13 cellular contexts compared by ENCODE assay signal in genomic region chr10:12243860-12244620, GRCh38. TPM values are rescaled to one million over a fixed set of nuclear protein-coding genes. Genes with fewer than 3 reads are reported as not detected.
DNase-seq lines count a peak whose midpoint lies in the region; ATAC-seq, FAIRE-seq and TF ChIP-seq lines count a peak whose summit lies in the region.
"Had no signal": no experiment of that assay in that cellular context is flagged by ENCODE, and none has a peak within 500 bp of the region (broad histone marks: within the 10 kb centered on the region; RNA-seq: fewer than 3 reads in every experiment).

No MANE protein-coding gene starts in this region.

- H3K4me1 ChIP-seq in OCI-LY3 (ENCODE audit: low read length) (peaks cover 33% of the 10 kb centered on the region), HepG2 (ENCODE audit: insufficient read depth, low read length) (peaks cover 4% of the 10 kb centered on the region), smooth muscle cell (ENCODE audit: low read depth) (peaks cover 4% of the 10 kb centered on the region)

- peak; percentile 89 for DNase-seq in CD1c-positive myeloid dendritic cell (ENCODE audit: extremely low spot score)
- DNase-seq in HepG2 (ENCODE audit: low spot score): no peak
- no peak for DNase-seq in smooth muscle cell (lab: John Stamatoyannopoulos, UW; ENCODE audit: unreplicated experiment)
- DNase-seq in HuH-7 (ENCODE audit: low spot score): no peak
- DNase-seq: MG63, PC-9, WERI-Rb-1 had no signal

- no peak for TF ChIP-seq RAD21 in HepG2 (CRISPR knock-in tag; IDR thresholded peaks at IDR 0.05)

- CTCF ChIA-PET in HepG2 (lab: Yijun Ruan, JAX; ENCODE audit: low intra/inter-chr PET ratio, low total read pairs): no interaction called here

- in situ Hi-C loops in HepG2 (cut with HindIII; ENCODE audit: extremely low pct_ligation_motif_present, low pct_unique_long_range_greater_than_20kb): no loop called here

- TF ChIP-seq CTCF in OCI-LY3 (IDR thresholded peaks at IDR 0.05; ENCODE audit: low read depth, low read length) (no peak), HepG2 (CRISPR knock-in tag; IDR thresholded peaks at IDR 0.05) (no peak), smooth muscle cell (IDR thresholded peaks at IDR 0.05; ENCODE audit: borderline replicate concordance, insufficient read depth, poor library complexity, severe bottlenecking) (no peak)

- peaks cover 4% of the 10 kb centered on the region for H3F3A ChIP-seq in smooth muscle cell (ENCODE audit: low read depth)

- H3K9ac ChIP-seq in OCI-LY3 (ENCODE audit: low read length) (no peak overlapping the region), HepG2 (ENCODE audit: insufficient read depth, low read depth, low read length) (no peak overlapping the region), smooth muscle cell (ENCODE audit: low read depth) (no peak overlapping the region)

- peak; percentile 51 for ATAC-seq in GM21360 (IDR thresholded peaks at IDR 0.05; ENCODE audit: unreplicated experiment)
- ATAC-seq in HepG2: no peak
- ATAC-seq in SK-N-SH treated with all-trans-retinoic acid at 6 μM for 48 hours: no peak
- ATAC-seq in HG02763 (IDR thresholded peaks at IDR 0.05; ENCODE audit: unreplicated experiment): no peak

- no peak for FAIRE-seq in HepG2 (lab: Jason Lieb, UNC)
- FAIRE-seq: endometrium, GM12892 had no signal

- TSS peak; percentile 37 for BruUV-seq in HepG2 (replicated peaks; lab: Mats Ljungman, UMichigan)

- H3K4me2 ChIP-seq in OCI-LY3 (ENCODE audit: low read length): peak overlapping the region; percentile 8; the same call in 1 of the 2 replicates
- H3K4me2 ChIP-seq in HepG2 (ENCODE audit: low read depth, low read length): no peak overlapping the region
- H3K4me2 ChIP-seq in smooth muscle cell: no peak overlapping the region
- H3K4me2 ChIP-seq: PC-9 had no signal

- WGBS in HepG2 (ENCODE audit: low lambda C conversion rate): 98% methylated on average over 18 of the region's 18 CpGs
- 94% methylated on average over 18 of the region's 18 CpGs for WGBS in smooth muscle cell (ENCODE audit: low lambda C conversion rate)

- peaks cover 16% of the 10 kb centered on the region; the same call in 1 of the 2 replicates for H4K20me1 ChIP-seq in OCI-LY3 (ENCODE audit: insufficient read depth, low read length)
- no peaks in the 10 kb centered on the region for H4K20me1 ChIP-seq in HepG2 (ENCODE audit: insufficient read depth, low read length)
- no peaks in the 10 kb centered on the region for H4K20me1 ChIP-seq in smooth muscle cell (ENCODE audit: low read depth)

- no peak for TF ChIP-seq EP300 in HepG2 (IDR thresholded peaks at IDR 0.05; ENCODE audit: low read depth in 2 of 2, low read length in 2 of 2)
- TF ChIP-seq EP300 in HepG2 (CRISPR knock-in tag; IDR thresholded peaks at IDR 0.05; ENCODE audit: borderline replicate concordance): no peak

- H3K79me2 ChIP-seq in OCI-LY3 (ENCODE audit: low read length) (peaks cover 11% of the 10 kb centered on the region), HepG2 (ENCODE audit: insufficient read depth, low read length) (peaks cover 3% of the 10 kb centered on the region), smooth muscle cell (ENCODE audit: low read depth) (no peaks in the 10 kb centered on the region)

- POLR2A ChIA-PET in HepG2 (lab: Yijun Ruan, JAX): no interaction called here

- intact Hi-C loops in HepG2 (cut with micrococcal nuclease; ENCODE audit: unreplicated experiment): no loop called here

- H3K27me3 ChIP-seq in OCI-LY3 (ENCODE audit: low read depth, low read length) (no peaks in the 10 kb centered on the region), HepG2 (ENCODE audit: control insufficient read depth in 1 of 2, insufficient read depth in 2 of 2, low read length in 2 of 2) (no peaks in the 10 kb centered on the region), smooth muscle cell (ENCODE audit: low read depth) (no peaks in the 10 kb centered on the region)
- H3K27me3 ChIP-seq: MG63 had no signal

- no peaks in the 10 kb centered on the region for H3K9me3 ChIP-seq in OCI-LY3 (ENCODE audit: insufficient read depth, low read length)
- H3K9me3 ChIP-seq in HepG2 (ENCODE audit: low read length): no peaks in the 10 kb centered on the region
- H3K9me3 ChIP-seq in smooth muscle cell (replicated peaks; ENCODE audit: low read depth): no peaks in the 10 kb centered on the region
- H3K9me3 ChIP-seq: MG63 had no signal

- no peak overlapping the region for H2AFZ ChIP-seq in OCI-LY3 (ENCODE audit: low read depth, low read length)
- no peak overlapping the region for H2AFZ ChIP-seq in HepG2 (ENCODE audit: low read length)
- H2AFZ ChIP-seq in smooth muscle cell (ENCODE audit: low read depth): no peak overlapping the region
- H2AFZ ChIP-seq: PC-9 had no signal

- no peak for TF ChIP-seq POLR2A in HepG2 (IDR thresholded peaks at IDR 0.05; ENCODE audit: insufficient read depth in 1 of 2, low read depth in 2 of 2, low read length in 2 of 2)

- H3K4me3 ChIP-seq in OCI-LY3 (ENCODE audit: low read length) (no peak overlapping the region), HepG2 (replicated peaks in 1 of 3; ENCODE audit: insufficient read depth in 1 of 3, low read depth in 2 of 3, low read length in 3 of 3) (no peak overlapping the region), smooth muscle cell (no peak overlapping the region)
- H3K4me3 ChIP-seq: MG63, PC-9 had no signal

- peaks cover 11% of the 10 kb centered on the region for H3K36me3 ChIP-seq in OCI-LY3 (replicated peaks; ENCODE audit: low read depth, low read length)
- peaks cover 24 to 50% of the 10 kb centered on the region in 2 experiments for H3K36me3 ChIP-seq in HepG2 (replicated peaks in 1 of 2; ENCODE audit: control insufficient read depth in 1 of 2, insufficient read depth in 2 of 2, low read length in 2 of 2)
- H3K36me3 ChIP-seq in smooth muscle cell (ENCODE audit: low read depth): no peaks in the 10 kb centered on the region

- H3K27ac ChIP-seq in OCI-LY3 (ENCODE audit: low read length) (peak overlapping the region; percentile 41), HepG2 (ENCODE audit: extremely low read length, insufficient read depth, low read length) (no peak overlapping the region), smooth muscle cell (ENCODE audit: low read depth) (no peak overlapping the region)
- H3K27ac ChIP-seq: PC-9, WERI-Rb-1 had no signal

TF ChIP-seq in HepG2, 621 proteins besides CTCF, POLR2A, EP300 and RAD21 (continues in another document):
- TF ChIP-seq FOXO1 (CRISPR knock-in tag; IDR thresholded peaks at IDR 0.05) (no peak), MAF1 (CRISPR knock-in tag; IDR thresholded peaks at IDR 0.05; ENCODE audit: borderline replicate concordance) (no peak)

TF ChIP-seq in SK-N-SH treated with all-trans-retinoic acid at 6 μM for 48 hours, 23 proteins besides CTCF, POLR2A, EP300 and RAD21 (continues in another document):
- TF ChIP-seq ESRRG (CRISPR knock-in tag; IDR thresholded peaks at IDR 0.05) (no peak), ZFP3 (CRISPR knock-in tag; IDR thresholded peaks at IDR 0.05) (no peak)

RNA-seq across cellular contexts. Expression of gene CDC123, which starts 48.1 kb away (rescaled TPM):
- 153 and 217 TPM in 2 replicates for total RNA-seq in HepG2 (2016; rRNA removed; fragmentation: Illumina TruSeq; extraction: Trizol)
- total RNA-seq in HepG2 (2016; cell fraction: cytosol; rRNA removed; fragmentation: Illumina TruSeq; extraction: Trizol; ENCODE audit: low read depth): 38.0 and 41.2 TPM in 2 replicates
- 146 and 228 TPM in 2 replicates for total RNA-seq in HepG2 (2016; cell fraction: insoluble cytoplasmic fraction; rRNA removed; fragmentation: Illumina TruSeq; extraction: Trizol)
- 44.1 and 50.3 TPM in 2 replicates for total RNA-seq in HepG2 (2016; cell fraction: membrane; rRNA removed; fragmentation: Illumina TruSeq; extraction: Trizol)
- 58.1 and 62.8 TPM in 2 replicates for total RNA-seq in HepG2 (2016; cell fraction: nucleus; rRNA removed; fragmentation: Illumina TruSeq; extraction: Trizol)
- 56.8 and 63.3 TPM in 2 replicates for polyA plus RNA-seq in HepG2 (2011; rRNA removed)
- polyA plus RNA-seq in HepG2 (2011; cell fraction: cytosol; rRNA removed): 59.6 and 59.8 TPM in 2 replicates
- 27.3 and 29.0 TPM in 2 replicates for polyA plus RNA-seq in HepG2 (2011; cell fraction: nucleus; rRNA removed)
- 65.3 and 99.2 TPM in 2 replicates for polyA plus RNA-seq in HepG2 (2012)
- polyA plus RNA-seq in HepG2 (2016; cell fraction: cytosol; fragmentation: Illumina TruSeq; extraction: Trizol; ENCODE audit: low read depth): 25.0 and 26.0 TPM in 2 replicates
- polyA plus RNA-seq in HepG2 (2016; cell fraction: insoluble cytoplasmic fraction; fragmentation: Illumina TruSeq; extraction: Trizol; ENCODE audit: low read depth): 203 and 221 TPM in 2 replicates
- polyA plus RNA-seq in HepG2 (2016; cell fraction: membrane; fragmentation: Illumina TruSeq; extraction: Trizol; ENCODE audit: low read depth): 31.6 and 33.3 TPM in 2 replicates
- 73.7 and 75.1 TPM in 2 replicates for polyA plus RNA-seq in HepG2 (2016; cell fraction: nucleus; fragmentation: Illumina TruSeq; extraction: Trizol; ENCODE audit: insufficient read depth, low read depth)
- 194 and 353 TPM in 2 replicates for polyA minus RNA-seq in HepG2 (2011; rRNA and poly(A)+ RNA removed; ENCODE audit: low replicate concordance)
- polyA minus RNA-seq in HepG2 (2011; cell fraction: cytosol; rRNA and poly(A)+ RNA removed): 73.6 and 86.4 TPM in 2 replicates
- 55.2 and 63.2 TPM in 2 replicates for polyA minus RNA-seq in HepG2 (2011; cell fraction: nucleus; rRNA and poly(A)+ RNA removed)
- 78.2 and 87.4 TPM in 2 replicates for total RNA-seq in smooth muscle cell
- polyA plus RNA-seq in smooth muscle cell: 97.2 and 103 TPM in 2 replicates

RNA-seq across cellular contexts. Expression of gene NUDT5, which starts 48.3 kb away (rescaled TPM):
- total RNA-seq in HepG2 (2016; rRNA removed; fragmentation: Illumina TruSeq; extraction: Trizol): 134 and 179 TPM in 2 replicates
- total RNA-seq in HepG2 (2016; cell fraction: cytosol; rRNA removed; fragmentation: Illumina TruSeq; extraction: Trizol; ENCODE audit: low read depth): 34.5 and 35.9 TPM in 2 replicates
- total RNA-seq in HepG2 (2016; cell fraction: insoluble cytoplasmic fraction; rRNA removed; fragmentation: Illumina TruSeq; extraction: Trizol): 133 and 191 TPM in 2 replicates
- total RNA-seq in HepG2 (2016; cell fraction: membrane; rRNA removed; fragmentation: Illumina TruSeq; extraction: Trizol): 49.9 and 52.8 TPM in 2 replicates
- total RNA-seq in HepG2 (2016; cell fraction: nucleus; rRNA removed; fragmentation: Illumina TruSeq; extraction: Trizol): 52.7 and 53.0 TPM in 2 replicates
- polyA plus RNA-seq in HepG2 (2011; rRNA removed): 57.3 and 79.6 TPM in 2 replicates
- polyA plus RNA-seq in HepG2 (2011; cell fraction: cytosol; rRNA removed): 58.1 and 63.2 TPM in 2 replicates
- polyA plus RNA-seq in HepG2 (2011; cell fraction: nucleus; rRNA removed): 25.6 and 26.7 TPM in 2 replicates
- polyA plus RNA-seq in HepG2 (2012): 60.3 and 67.3 TPM in 2 replicates
- 44.5 and 46.9 TPM in 2 replicates for polyA plus RNA-seq in HepG2 (2016; cell fraction: cytosol; fragmentation: Illumina TruSeq; extraction: Trizol; ENCODE audit: low read depth)
- 208 and 231 TPM in 2 replicates for polyA plus RNA-seq in HepG2 (2016; cell fraction: insoluble cytoplasmic fraction; fragmentation: Illumina TruSeq; extraction: Trizol; ENCODE audit: low read depth)
- 41.0 and 45.0 TPM in 2 replicates for polyA plus RNA-seq in HepG2 (2016; cell fraction: membrane; fragmentation: Illumina TruSeq; extraction: Trizol; ENCODE audit: low read depth)
- polyA plus RNA-seq in HepG2 (2016; cell fraction: nucleus; fragmentation: Illumina TruSeq; extraction: Trizol; ENCODE audit: insufficient read depth, low read depth): 70.5 and 93.1 TPM in 2 replicates
- polyA minus RNA-seq in HepG2 (2011; rRNA and poly(A)+ RNA removed; ENCODE audit: low replicate concordance): 23.1 and 74.3 TPM in 2 replicates
- 18.8 and 23.8 TPM in 2 replicates for polyA minus RNA-seq in HepG2 (2011; cell fraction: cytosol; rRNA and poly(A)+ RNA removed)
- 40.0 and 45.8 TPM in 2 replicates for polyA minus RNA-seq in HepG2 (2011; cell fraction: nucleus; rRNA and poly(A)+ RNA removed)
- total RNA-seq in smooth muscle cell: 64.8 and 67.3 TPM in 2 replicates
- polyA plus RNA-seq in smooth muscle cell: 89.6 and 101 TPM in 2 replicates
